29 cellular contexts compared by ENCODE assay signal in genomic region chr5:15835514-15835913, GRCh38.
DNase-seq lines count a peak whose midpoint lies in the region; ATAC-seq, FAIRE-seq and TF ChIP-seq lines count a peak whose summit lies in the region.
"Had no signal": no experiment of that assay in that cellular context is flagged by ENCODE, and none has a peak within 500 bp of the region (broad histone marks: within the 10 kb centered on the region; RNA-seq: fewer than 3 reads in every experiment).

No MANE protein-coding gene starts in this region.

- TF ChIP-seq CTCF in A549 (IDR thresholded peaks at IDR 0.05) (no peak), HFFc6 (IDR thresholded peaks at IDR 0.05) (no peak), VCaP (conservative IDR thresholded peaks at IDR 0.05) (no peak), adrenal gland (IDR thresholded peaks at IDR 0.05) (no peak), neural progenitor cell (IDR thresholded peaks at IDR 0.05) (no peak)

- intact Hi-C loops in adrenal gland (cut with DNase I): no loop called here

- H3K9ac ChIP-seq in neural progenitor cell: no peak overlapping the region
- H3K9ac ChIP-seq: BLaER1 had no signal

- POLR2A ChIA-PET in A549 (lab: Yijun Ruan, JAX): no interaction called here

- H3K4me3 ChIP-seq in A549: no peak overlapping the region
- H3K4me3 ChIP-seq in adrenal gland: no peak overlapping the region
- no peak overlapping the region for H3K4me3 ChIP-seq in neural progenitor cell
- H3K4me3 ChIP-seq: BLaER1, esophagus squamous epithelium, heart left ventricle, upper lobe of right lung had no signal

- TF ChIP-seq RAD21 in A549 (conservative IDR thresholded peaks at IDR 0.05 in 1 of 2, IDR thresholded peaks at IDR 0.05 in 1 of 2): no peak

- H3K4me1 Mint-ChIP-seq in HFFc6 (ENCODE audit: low read depth): peaks cover 45% of the 10 kb centered on the region
- H3K4me1 Mint-ChIP-seq in neural progenitor cell: no peaks in the 10 kb centered on the region
- H3K4me1 Mint-ChIP-seq: activated CD4-positive, alpha-beta memory T cell treated with anti-CD3 and anti-CD28 coated beads, Interleukin-2, amount 10 ng/mL, durations not matched to agents 7 days and 5 days; activated naive CD8-positive, alpha-beta T cell treated with anti-CD3 and anti-CD28 coated beads for 36 hours had no signal

- no peak for ATAC-seq in A549
- ATAC-seq: activated CD4-positive, CD25-positive, alpha-beta regulatory T cell treated with anti-CD3 and anti-CD28 coated beads, Interleukin-2, amount 50 U/mL, for 24 hours; effector memory CD8-positive, alpha-beta T cell; HCT116; upper lobe of right lung had no signal

- H3K79me2 ChIP-seq in neural progenitor cell (ENCODE audit: low read depth): no peaks in the 10 kb centered on the region

- no peaks in the 10 kb centered on the region for H4K20me1 ChIP-seq in neural progenitor cell (ENCODE audit: low read depth)
- H4K20me1 ChIP-seq: BLaER1 had no signal

- H3K9me3 ChIP-seq in A549 (no peaks in the 10 kb centered on the region), adrenal gland (replicated peaks in 1 of 3) (no peaks in the 10 kb centered on the region), neural progenitor cell (ENCODE audit: low read depth) (no peaks in the 10 kb centered on the region)
- H3K9me3 ChIP-seq: BLaER1, esophagus squamous epithelium, heart left ventricle, upper lobe of right lung had no signal

- H3K36me3 Mint-ChIP-seq in HFFc6 (ENCODE audit: low read depth) (no peaks in the 10 kb centered on the region), neural progenitor cell (peaks cover 2% of the 10 kb centered on the region)
- H3K36me3 Mint-ChIP-seq: activated naive CD8-positive, alpha-beta T cell treated with anti-CD3 and anti-CD28 coated beads for 36 hours had no signal

- WGBS in A549 (ENCODE audit: missing lambda C conversion rate): 16% methylated on average over 2 of the region's 2 CpGs
- 79 to 95% (median 91%) methylated on average over 2 of the region's 2 CpGs for WGBS in adrenal gland, 4 donors

- H3K36me3 ChIP-seq in adrenal gland (replicated peaks in 1 of 2): no peaks in the 10 kb centered on the region
- H3K36me3 ChIP-seq in neural progenitor cell: no peaks in the 10 kb centered on the region
- H3K36me3 ChIP-seq: BLaER1, esophagus squamous epithelium, heart left ventricle, upper lobe of right lung had no signal

- no peak for FAIRE-seq in A549 (lab: Jason Lieb, UNC)
- FAIRE-seq: colon, GM12892 had no signal

- CTCF ChIA-PET in A549 (lab: Yijun Ruan, JAX): no interaction called here

- H3K27me3 Mint-ChIP-seq in HFFc6 (ENCODE audit: insufficient read depth) (peaks cover 2% of the 10 kb centered on the region; the same call in 1 of the 2 replicates), neural progenitor cell (ENCODE audit: insufficient read depth, low read depth) (no peaks in the 10 kb centered on the region)
- H3K27me3 Mint-ChIP-seq: activated CD4-positive, alpha-beta memory T cell treated with anti-CD3 and anti-CD28 coated beads, Interleukin-2, amount 10 ng/mL, durations not matched to agents 7 days and 5 days; activated naive CD8-positive, alpha-beta T cell treated with anti-CD3 and anti-CD28 coated beads for 36 hours; effector memory CD8-positive, alpha-beta T cell had no signal

- H3K9me3 Mint-ChIP-seq in HFFc6 (no peaks in the 10 kb centered on the region), neural progenitor cell (peaks cover 5% of the 10 kb centered on the region)
- H3K9me3 Mint-ChIP-seq: activated CD4-positive, alpha-beta memory T cell treated with anti-CD3 and anti-CD28 coated beads, Interleukin-2, amount 10 ng/mL, durations not matched to agents 7 days and 5 days; activated naive CD8-positive, alpha-beta T cell treated with anti-CD3 and anti-CD28 coated beads for 36 hours had no signal

- DNase-seq in A549 (ENCODE audit: low read depth in 1 of 2, low spot score in 1 of 2) (no peak), HFFc6 (peak; percentile 54), fibroblast of peridontal ligament (ENCODE audit: extremely low read depth) (peak; percentile 26), adrenal gland (no peak), SW480 (ENCODE audit: low spot score) (no peak), neural progenitor cell (ENCODE audit: low spot score) (no peak), medulla oblongata (ENCODE audit: extremely low spot score) (no peak)
- DNase-seq: activated CD4-positive, alpha-beta memory T cell treated with anti-CD3 and anti-CD28 coated beads, Interleukin-2, amount 10 ng/mL, durations not matched to agents 7 days and 5 days; activated naive CD8-positive, alpha-beta T cell treated with anti-CD3 and anti-CD28 coated beads for 36 hours; DND-41; effector memory CD8-positive, alpha-beta T cell; esophagus squamous epithelium; heart left ventricle; left cardiac atrium; NCI-H1092 treated with DMSO at 0.1 percent for 48 hours; NCI-H1930; nucleus accumbens; OCI-M1; SHP77; stimulated activated CD4-positive, alpha-beta T cell treated with anti-CD3 and anti-CD28 coated beads, Interleukin-1b, Interleukin-23, amount 100 ng/mL, for 48 hours; substantia nigra; upper lobe of right lung had no signal

- H3K4me3 Mint-ChIP-seq in HFFc6 (peak overlapping the region; percentile 52; the same call in 1 of the 2 replicates), neural progenitor cell (no peak overlapping the region)
- H3K4me3 Mint-ChIP-seq: activated CD4-positive, alpha-beta memory T cell treated with anti-CD3 and anti-CD28 coated beads, Interleukin-2, amount 10 ng/mL, durations not matched to agents 7 days and 5 days; activated naive CD8-positive, alpha-beta T cell treated with anti-CD3 and anti-CD28 coated beads for 36 hours; effector memory CD8-positive, alpha-beta T cell had no signal

- H3K27ac ChIP-seq in A549 (no peak overlapping the region), VCaP (peak overlapping the region; percentile 93), adrenal gland (no peak overlapping the region), neural progenitor cell (no peak overlapping the region)
- H3K27ac ChIP-seq: BLaER1, heart left ventricle, upper lobe of right lung had no signal

- H3K27ac Mint-ChIP-seq in HFFc6 (peak overlapping the region; percentile 63), neural progenitor cell (no peak overlapping the region)
- H3K27ac Mint-ChIP-seq: activated CD4-positive, alpha-beta memory T cell treated with anti-CD3 and anti-CD28 coated beads, Interleukin-2, amount 10 ng/mL, durations not matched to agents 7 days and 5 days; activated naive CD8-positive, alpha-beta T cell treated with anti-CD3 and anti-CD28 coated beads for 36 hours; activated T-helper 2 cell treated with anti-CD3 and anti-CD28 coated beads, Interferon-gamma antibody, Interleukin-2, Interleukin-4, amounts not matched to agents 10 μg/mL and 5 μg/mL and 100 μg/mL, durations not matched to agents 14 hours and 24 hours and 36 hours; effector memory CD8-positive, alpha-beta T cell had no signal

- TF ChIP-seq POLR2A in A549 (IDR thresholded peaks at IDR 0.05; ENCODE audit: low read length) (no peak), adrenal gland (IDR thresholded peaks at IDR 0.05) (no peak)

- H3F3A ChIP-seq in neural progenitor cell (ENCODE audit: low read depth): no peaks in the 10 kb centered on the region

- no peaks in the 10 kb centered on the region for H3K27me3 ChIP-seq in adrenal gland
- no peaks in the 10 kb centered on the region for H3K27me3 ChIP-seq in neural progenitor cell
- H3K27me3 ChIP-seq: BLaER1, esophagus squamous epithelium, heart left ventricle, upper lobe of right lung had no signal

- H3K4me2 ChIP-seq in A549 (peak overlapping the region; percentile 33; the same call in 1 of the 3 replicates), neural progenitor cell (no peak overlapping the region)
- H3K4me2 ChIP-seq: BLaER1 had no signal

- no peak overlapping the region for H2AFZ ChIP-seq in neural progenitor cell (replicated peaks)

- peaks cover 5% of the 10 kb centered on the region; the same call in 1 of the 3 replicates for H3K4me1 ChIP-seq in A549
- H3K4me1 ChIP-seq in adrenal gland (replicated peaks in 1 of 2): peaks cover 9 to 27% of the 10 kb centered on the region in 2 donors
- H3K4me1 ChIP-seq in neural progenitor cell: no peaks in the 10 kb centered on the region
- H3K4me1 ChIP-seq: BLaER1 had no signal

- no peak for TF ChIP-seq EP300 in A549 (IDR thresholded peaks at IDR 0.05)

TF ChIP-seq in A549, 52 proteins besides CTCF, POLR2A, EP300 and RAD21:
- TF ChIP-seq EHMT2 (IDR thresholded peaks at IDR 0.05; ENCODE audit: low read depth) (no peak), KDM5A (IDR thresholded peaks at IDR 0.05) (no peak), HDAC2 (IDR thresholded peaks at IDR 0.05) (no peak), HOXA7 (CRISPR knock-in tag; IDR thresholded peaks at IDR 0.05) (no peak), ELK1 (IDR thresholded peaks at IDR 0.05; ENCODE audit: low read depth, low read length) (no peak), HEYL (CRISPR knock-in tag; IDR thresholded peaks at IDR 0.05) (no peak), CBX2 (IDR thresholded peaks at IDR 0.05; ENCODE audit: borderline replicate concordance, low read depth) (no peak), MAFK (IDR thresholded peaks at IDR 0.05; ENCODE audit: partially characterized antibody) (no peak), CEBPB (IDR thresholded peaks at IDR 0.05) (no peak), BHLHE40 (IDR thresholded peaks at IDR 0.05; ENCODE audit: low read depth, low read length) (no peak), NPAS2 (CRISPR knock-in tag; IDR thresholded peaks at IDR 0.05; ENCODE audit: borderline replicate concordance) (no peak), MYC (IDR thresholded peaks at IDR 0.05; ENCODE audit: borderline replicate concordance, low read length) (no peak), FOSB (CRISPR knock-in tag; IDR thresholded peaks at IDR 0.05) (no peak)
- TF ChIP-seq, protein P1, sequence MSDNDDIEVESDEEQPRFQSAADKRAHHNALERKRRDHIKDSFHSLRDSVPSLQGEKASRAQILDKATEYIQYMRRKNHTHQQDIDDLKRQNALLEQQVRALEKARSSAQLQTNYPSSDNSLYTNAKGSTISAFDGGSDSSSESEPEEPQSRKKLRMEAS (IDR thresholded peaks at IDR 0.05): no peak
TF ChIP-seq in A549: peak in this region for 0.

Comparison
In these comparisons a context has a peak if more than half of its experiments do, and no peak if none do; other contexts are left out.
1. DNase-seq: peak in HFFc6 (single experiment) and fibroblast of peridontal ligament (single experiment); none in A549 (0 of 2), adrenal gland (0 of 7), SW480 (single experiment), neural progenitor cell (single experiment) and medulla oblongata (single experiment).